Comparison of ENCODE assay signal across 8 cellular contexts in the genomic region with DNA sequence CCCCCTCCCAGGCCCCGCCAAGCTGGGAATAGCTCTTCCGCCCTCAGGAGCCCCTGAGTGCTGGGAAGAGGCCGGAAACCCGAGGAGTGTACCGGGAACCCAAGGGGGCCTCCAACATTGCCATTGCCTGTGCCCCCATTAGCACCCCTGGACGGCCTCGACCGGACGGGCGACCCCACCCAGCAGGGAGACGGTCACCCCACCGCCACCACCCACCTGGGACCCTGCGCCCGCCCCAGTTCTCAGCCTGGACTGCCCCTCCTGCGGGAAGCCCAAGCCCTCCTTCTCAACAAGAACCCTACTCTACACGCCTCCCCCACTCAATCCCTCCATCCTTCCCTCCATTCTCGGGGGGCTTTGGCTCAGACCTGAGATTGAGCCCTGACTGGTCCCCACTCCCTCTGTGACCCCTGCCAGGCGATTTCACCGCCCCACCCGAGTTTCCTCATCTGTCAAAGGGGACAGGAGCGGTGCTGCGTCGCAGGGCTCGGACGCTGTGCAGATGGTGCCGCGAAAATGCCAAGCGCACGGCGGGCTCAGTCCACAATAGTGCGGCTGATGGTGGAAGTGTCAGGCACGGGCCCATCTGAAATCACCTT. TPM values are rescaled to one million over a fixed set of nuclear protein-coding genes. Genes with fewer than 3 reads are reported as not detected.
DNase-seq lines count a peak whose midpoint lies in the region; ATAC-seq lines count a peak whose summit lies in the region.

No MANE protein-coding gene starts in this region.

- peak overlapping the region; percentile 92 for H3K9ac ChIP-seq in HUES64 (ENCODE audit: low read depth, low read length)

- H3K4me3 Mint-ChIP-seq in central memory CD8-positive, alpha-beta T cell = peak overlapping the region; percentile 98

- WGBS in HUES64 = 1% methylated on average over 32 of the region's 32 CpGs

- H3K9me3 Mint-ChIP-seq in central memory CD8-positive, alpha-beta T cell = no peaks in the 10 kb centered on the region

- H2AFZ ChIP-seq in ACC112 (ENCODE audit: low read length, unreplicated experiment) = no peak overlapping the region

- H3K4me1 ChIP-seq in ACC112 (ENCODE audit: control insufficient read depth, insufficient read depth, low read length, unreplicated experiment) = peaks cover 28% of the 10 kb centered on the region
- H3K4me1 ChIP-seq in HUES64 (ENCODE audit: insufficient read depth, low read length) = peaks cover 36% of the 10 kb centered on the region
- peaks cover 9 to 44% of the 10 kb centered on the region in 2 donors for H3K4me1 ChIP-seq in muscle layer of duodenum (ENCODE audit: control insufficient read depth in 1 of 2, insufficient read depth in 2 of 2, low read length in 2 of 2)

- H3K36me3 Mint-ChIP-seq in central memory CD8-positive, alpha-beta T cell (ENCODE audit: insufficient read depth) = peaks cover 10% of the 10 kb centered on the region

- H3K36me3 ChIP-seq in ACC112 (ENCODE audit: insufficient read depth, low read length) (no peaks in the 10 kb centered on the region), HUES64 (ENCODE audit: insufficient read depth, low read length) (peaks cover 12% of the 10 kb centered on the region), muscle layer of duodenum (ENCODE audit: control insufficient read depth in 1 of 2, insufficient read depth in 2 of 2, low read length in 2 of 2) (no peaks in the 10 kb centered on the region)

- H3K9me3 ChIP-seq in HUES64 (ENCODE audit: insufficient read depth, low read depth, low read length) (no peaks in the 10 kb centered on the region), muscle layer of duodenum (ENCODE audit: control insufficient read depth in 1 of 2, low read length in 2 of 2) (no peaks in the 10 kb centered on the region)

- H3K27me3 Mint-ChIP-seq in central memory CD8-positive, alpha-beta T cell = no peaks in the 10 kb centered on the region

- H3K4me3 ChIP-seq in ACC112 (ENCODE audit: low read depth, low read length) = peak overlapping the region; percentile 99
- H3K4me3 ChIP-seq in HUES64 (ENCODE audit: low read length) = peak overlapping the region; percentile 80
- H3K4me3 ChIP-seq in muscle layer of duodenum (ENCODE audit: low read depth in 1 of 2, low read length in 2 of 2) = peak overlapping the region; percentile 87 to 89

- ATAC-seq in central memory CD8-positive, alpha-beta T cell (replicated peaks; ENCODE audit: extremely low read depth, poor library complexity, severe bottlenecking) = no peak
- no peak for ATAC-seq in HG02678 (IDR thresholded peaks at IDR 0.05; ENCODE audit: unreplicated experiment)
- no peak for ATAC-seq in GM21825 (IDR thresholded peaks at IDR 0.05; ENCODE audit: unreplicated experiment)

- H3K27ac ChIP-seq in ACC112 (ENCODE audit: low read depth, low read length) = no peak overlapping the region
- H3K27ac ChIP-seq in HUES64 (ENCODE audit: low read depth, low read length) = peak overlapping the region; percentile 93
- H3K27ac ChIP-seq in muscle layer of duodenum (ENCODE audit: low read length) = peak overlapping the region; percentile 74

- peaks cover 61% of the 10 kb centered on the region for H3K4me1 Mint-ChIP-seq in central memory CD8-positive, alpha-beta T cell

- peak overlapping the region; percentile 93 for H3K27ac Mint-ChIP-seq in central memory CD8-positive, alpha-beta T cell (ENCODE audit: low read depth)

- no peak for DNase-seq in central memory CD8-positive, alpha-beta T cell (ENCODE audit: low spot score in 2 of 2)
- no peak for DNase-seq in GM03348 (ENCODE audit: low spot score)
- DNase-seq in activated CD4-positive, alpha-beta T cell treated with anti-CD3 and anti-CD28 coated beads for 1 hour = no peak

- no peaks in the 10 kb centered on the region for H3K27me3 ChIP-seq in ACC112 (ENCODE audit: insufficient read depth, low read length)
- no peaks in the 10 kb centered on the region for H3K27me3 ChIP-seq in HUES64 (ENCODE audit: insufficient read depth, low read length)
- H3K27me3 ChIP-seq in muscle layer of duodenum (ENCODE audit: low read depth, low read length) = no peaks in the 10 kb centered on the region

- H3K79me2 ChIP-seq in ACC112 (ENCODE audit: control insufficient read depth, insufficient read depth, low read length, unreplicated experiment) = peaks cover 62% of the 10 kb centered on the region

RNA-seq across cellular contexts. Expression of a gene that starts 1.8 kb away (rescaled TPM):
- 157 TPM for polyA plus RNA-seq in HUES64 (2013, experiment 1 of 2)
- 179 TPM for polyA plus RNA-seq in HUES64 (2013, experiment 2 of 2)

RNA-seq across cellular contexts. Expression of a gene that starts 15.2 kb away (rescaled TPM):
- not detected for polyA plus RNA-seq in HUES64 (2013, experiment 1 of 2)
- polyA plus RNA-seq in HUES64 (2013, experiment 2 of 2) = not detected
